22 cellular contexts compared by ENCODE assay signal in the genomic region with DNA sequence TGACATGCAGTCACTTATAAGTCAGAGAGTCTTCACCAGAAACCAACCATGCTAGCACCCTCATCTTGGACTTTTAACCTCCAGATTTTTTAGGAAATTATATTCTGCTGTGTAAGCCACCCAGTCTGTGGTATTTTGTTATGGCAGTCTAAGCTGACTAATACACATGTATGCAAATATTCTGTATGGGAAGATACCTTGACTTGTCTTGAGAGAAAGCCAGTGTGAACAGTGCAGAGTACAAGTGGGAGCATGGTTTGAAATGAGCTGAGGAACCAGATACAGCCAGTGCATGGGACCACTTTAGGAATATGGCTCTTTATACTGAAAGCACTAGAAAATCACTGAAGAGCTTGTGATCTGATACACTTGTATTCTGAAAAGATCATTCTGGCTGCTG.
"Had no signal": no experiment of that assay in that cellular context is flagged by ENCODE, and none has a peak within 500 bp of the region (broad histone marks: within the 10 kb centered on the region; RNA-seq: fewer than 3 reads in every experiment).

No MANE protein-coding gene starts in this region.

- H3K27ac ChIP-seq: gastrocnemius medialis, lower lobe of right lung, parathyroid adenoma, right lobe of liver, suprapubic skin, transverse colon, upper lobe of right lung, uterus had no signal

- H3K4me3 Mint-ChIP-seq: effector memory CD8-positive, alpha-beta T cell; natural killer cell; stimulated activated memory B cell treated with anti-CD40 and anti-IgM and Interleukin-4, amounts not matched to agents 10 μg/mL and 1 μg/mL and 100 μg/mL, for 72 hours; stimulated activated naive CD8-positive, alpha-beta T cell treated with anti-CD3 and anti-CD28 coated beads, Interleukin-15, Interleukin-2, amounts not matched to agents 100 ng/mL and 50 ng/mL, for 24 hours had no signal

- H3K4me3 ChIP-seq: gastrocnemius medialis, lower lobe of right lung, right lobe of liver, smooth muscle cell, suprapubic skin, transverse colon, upper lobe of right lung, uterus had no signal

- H3K27me3 ChIP-seq: gastrocnemius medialis, right lobe of liver, suprapubic skin, transverse colon, upper lobe of right lung, uterus had no signal

- H3K9me3 ChIP-seq: gastrocnemius medialis, lower lobe of right lung, right lobe of liver, suprapubic skin, transverse colon, upper lobe of right lung, uterus had no signal

- H3K27me3 Mint-ChIP-seq: effector memory CD8-positive, alpha-beta T cell had no signal

- H3K27ac Mint-ChIP-seq: effector memory CD8-positive, alpha-beta T cell; natural killer cell; progenitor cell of endocrine pancreas; stimulated activated memory B cell treated with anti-CD40 and anti-IgM and Interleukin-4, amounts not matched to agents 10 μg/mL and 1 μg/mL and 100 μg/mL, for 72 hours; stimulated activated naive CD8-positive, alpha-beta T cell treated with anti-CD3 and anti-CD28 coated beads, Interleukin-15, Interleukin-2, amounts not matched to agents 100 ng/mL and 50 ng/mL, for 24 hours had no signal

- H3K4me1 ChIP-seq: gastrocnemius medialis, lower lobe of right lung, parathyroid adenoma, suprapubic skin, transverse colon, upper lobe of right lung, uterus had no signal

- DNase-seq: cortex of kidney; effector memory CD8-positive, alpha-beta T cell; erythroblast; gastrocnemius medialis; head of caudate nucleus; left ventricle myocardium superior; lower lobe of right lung; natural killer cell; occipital lobe; right lobe of liver; stimulated activated CD4-positive, alpha-beta T cell treated with anti-CD3 and anti-CD28 coated beads, Interleukin-12 subunit alpha, Interleukin-12 subunit beta, amount 100 ng/mL, for 4 hours; stimulated activated CD4-positive, alpha-beta T cell treated with anti-CD3 and anti-CD28 coated beads, Interleukin-2, amount 100 ng/mL, for 24 hours; stimulated activated CD4-positive, alpha-beta T cell treated with anti-CD3 and anti-CD28 coated beads, Interleukin-4, amount 100 ng/mL, for 24 hours; transverse colon; upper lobe of right lung; uterus had no signal

- H3K36me3 ChIP-seq: gastrocnemius medialis, lower lobe of right lung, right lobe of liver, suprapubic skin, transverse colon, upper lobe of right lung, uterus had no signal

- H3K36me3 Mint-ChIP-seq: natural killer cell; stimulated activated memory B cell treated with anti-CD40 and anti-IgM and Interleukin-4, amounts not matched to agents 10 μg/mL and 1 μg/mL and 100 μg/mL, for 72 hours had no signal

- H3K9me3 Mint-ChIP-seq: effector memory CD8-positive, alpha-beta T cell; natural killer cell; stimulated activated memory B cell treated with anti-CD40 and anti-IgM and Interleukin-4, amounts not matched to agents 10 μg/mL and 1 μg/mL and 100 μg/mL, for 72 hours; stimulated activated naive CD8-positive, alpha-beta T cell treated with anti-CD3 and anti-CD28 coated beads, Interleukin-15, Interleukin-2, amounts not matched to agents 100 ng/mL and 50 ng/mL, for 24 hours had no signal

- H3K4me1 Mint-ChIP-seq: natural killer cell; stimulated activated memory B cell treated with anti-CD40 and anti-IgM and Interleukin-4, amounts not matched to agents 10 μg/mL and 1 μg/mL and 100 μg/mL, for 72 hours had no signal

- ATAC-seq: effector memory CD8-positive, alpha-beta T cell; gastrocnemius medialis; left ventricle myocardium superior; lower lobe of right lung; natural killer cell; right lobe of liver; stimulated activated memory B cell treated with anti-CD40 and anti-IgM and Interleukin-4, amounts not matched to agents 10 μg/mL and 1 μg/mL and 100 μg/mL, for 72 hours; upper lobe of right lung had no signal
